Comparison of ENCODE assay signal across 24 cellular contexts in the genomic region with DNA sequence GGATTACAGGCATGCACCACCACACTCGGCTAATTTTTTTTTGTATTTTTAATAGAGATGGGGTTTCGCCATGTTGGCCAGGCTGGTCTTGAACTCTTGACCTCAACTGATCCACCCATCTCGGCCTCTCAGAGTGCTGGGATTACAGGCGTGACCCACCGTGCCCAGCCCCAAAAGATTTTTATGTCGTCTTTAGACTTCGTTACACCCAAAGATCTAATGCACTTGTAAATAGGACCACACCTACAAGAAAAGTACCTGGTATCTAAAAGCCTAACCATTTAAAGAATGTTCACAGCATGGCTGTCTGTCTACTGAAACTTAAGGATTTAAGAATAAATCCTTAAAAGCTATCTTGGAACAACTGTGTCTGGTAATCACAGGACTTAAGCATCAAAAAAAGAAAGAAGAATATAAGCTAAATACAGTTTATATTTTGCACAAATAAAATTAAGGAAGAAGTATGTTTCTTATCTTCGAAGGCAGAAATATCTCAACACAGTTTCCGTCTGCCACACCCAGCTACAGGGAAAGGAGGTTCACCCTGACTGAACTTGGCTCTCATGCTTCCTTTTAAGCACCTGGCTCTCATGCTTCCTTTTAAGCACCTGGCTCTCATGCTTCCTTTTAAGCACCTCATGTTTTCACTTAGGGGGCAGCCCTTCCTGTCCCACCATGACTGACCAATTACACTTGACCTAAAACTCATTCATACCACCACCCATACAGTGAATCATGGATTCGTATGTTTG.
DNase-seq lines count a peak whose midpoint lies in the region; ATAC-seq, FAIRE-seq and TF ChIP-seq lines count a peak whose summit lies in the region.
"Had no signal": no experiment of that assay in that cellular context is flagged by ENCODE, and none has a peak within 500 bp of the region (broad histone marks: within the 10 kb centered on the region; RNA-seq: fewer than 3 reads in every experiment).

No MANE protein-coding gene starts in this region.

- peaks cover 8% of the 10 kb centered on the region for H3K36me3 Mint-ChIP-seq in IgD-negative memory B cell
- H3K36me3 Mint-ChIP-seq: natural killer cell treated with Interleukin-12 subunit alpha and Interleukin-12 subunit beta and Interleukin-15 and Interleukin-18, amount 100 ng/mL, for 72 hours had no signal

- no peaks in the 10 kb centered on the region for H3K9me3 Mint-ChIP-seq in IgD-negative memory B cell
- H3K9me3 Mint-ChIP-seq: activated naive CD8-positive, alpha-beta T cell treated with anti-CD3 and anti-CD28 coated beads for 36 hours; central memory CD8-positive, alpha-beta T cell; natural killer cell treated with Interleukin-12 subunit alpha and Interleukin-12 subunit beta and Interleukin-15 and Interleukin-18, amount 100 ng/mL, for 72 hours; stimulated activated naive CD8-positive, alpha-beta T cell treated with anti-CD3 and anti-CD28 coated beads, Interleukin-15, Interleukin-2, amounts not matched to agents 100 ng/mL and 50 ng/mL, for 24 hours had no signal

- no peak overlapping the region for H3K4me2 ChIP-seq in A549
- peak overlapping the region; percentile 37; the same call in 1 of the 2 replicates for H3K4me2 ChIP-seq in GM12878 (ENCODE audit: control insufficient read depth, insufficient read depth)
- H3K4me2 ChIP-seq: BLaER1 had no signal

- intact Hi-C loops in GM12878 (cut with micrococcal nuclease; ENCODE audit: unreplicated experiment) (loop anchor here (10.0 kb wide), 1 partner anchor 209 kb away; no protein-coding TSS in a partner anchor), mucosa of descending colon (cut with DNase I, micrococcal nuclease) (no loop called here)

- no TSS peak for BruUV-seq in GM12878 (replicated peaks; lab: Mats Ljungman, UMichigan)

- H3K36me3 ChIP-seq in GM12878 (ENCODE audit: control insufficient read depth in 2 of 2, insufficient read depth in 2 of 2, low read length in 1 of 2): peaks cover 4 to 5% of the 10 kb centered on the region in 2 experiments; a peak in 3 of 4 replicates
- H3K36me3 ChIP-seq in mucosa of descending colon (ENCODE audit: low read depth): no peaks in the 10 kb centered on the region
- H3K36me3 ChIP-seq: ovary had no signal

- TF ChIP-seq EP300 in A549 (IDR thresholded peaks at IDR 0.05) (no peak), GM12878 (IDR thresholded peaks at IDR 0.05; ENCODE audit: borderline replicate concordance in 1 of 2, control insufficient read depth in 1 of 2, low read depth in 2 of 2, low read length in 2 of 2) (no peak)

- H3K9me3 ChIP-seq in A549: no peaks in the 10 kb centered on the region
- H3K9me3 ChIP-seq in GM12878 (replicated peaks; ENCODE audit: control insufficient read depth, insufficient read depth, low read length): no peaks in the 10 kb centered on the region
- no peaks in the 10 kb centered on the region for H3K9me3 ChIP-seq in mucosa of descending colon
- H3K9me3 ChIP-seq: ovary, tibial nerve had no signal

- ATAC-seq in A549: no peak
- no peak for ATAC-seq in GM12878
- ATAC-seq in mucosa of descending colon: peak; percentile 96
- ATAC-seq: activated CD8-positive, alpha-beta memory T cell treated with anti-CD3 and anti-CD28 coated beads, Interleukin-2, amount 10 ng/mL, durations not matched to agents 7 days and 5 days; natural killer cell treated with Interleukin-12 subunit alpha and Interleukin-12 subunit beta and Interleukin-15 and Interleukin-18, amount 100 ng/mL, for 72 hours; right cardiac atrium had no signal

- DNase-seq in A549 (ENCODE audit: low read depth in 1 of 2, low spot score in 1 of 2): no peak
- no peak for DNase-seq in GM12878 (ENCODE audit: low read depth, low spot score)
- DNase-seq in mucosa of descending colon: peak in 1 of 3 donors; percentile 59
- DNase-seq in iPS-NIHi7 (ENCODE audit: extremely low spot score): no peak
- no peak for DNase-seq in C1 segment of cervical spinal cord (lab: John Stamatoyannopoulos, UW)
- DNase-seq in HTR-8/SVneo (ENCODE audit: insufficient read length, low spot score): no peak
- DNase-seq in SHP77 treated with DMSO at 0.1 percent for 48 hours (lab: John Stamatoyannopoulos, UW): no peak
- DNase-seq: activated CD8-positive, alpha-beta memory T cell treated with anti-CD3 and anti-CD28 coated beads, Interleukin-2, amount 10 ng/mL, durations not matched to agents 7 days and 5 days; activated naive CD8-positive, alpha-beta T cell treated with anti-CD3 and anti-CD28 coated beads for 36 hours; H7; KG1; NCI-H187; NCI-H748 treated with DMSO at 0.1 percent for 48 hours; ovary; right cardiac atrium; T-helper 9 cell had no signal

- H3K4me3 Mint-ChIP-seq in IgD-negative memory B cell: peak overlapping the region in 3 of 4 donors; percentile 19 to 82 (median 78)
- H3K4me3 Mint-ChIP-seq: activated CD8-positive, alpha-beta memory T cell treated with anti-CD3 and anti-CD28 coated beads, Interleukin-2, amount 10 ng/mL, durations not matched to agents 7 days and 5 days; activated naive CD8-positive, alpha-beta T cell treated with anti-CD3 and anti-CD28 coated beads for 36 hours; central memory CD8-positive, alpha-beta T cell; natural killer cell treated with Interleukin-12 subunit alpha and Interleukin-12 subunit beta and Interleukin-15 and Interleukin-18, amount 100 ng/mL, for 72 hours; stimulated activated naive CD8-positive, alpha-beta T cell treated with anti-CD3 and anti-CD28 coated beads, Interleukin-15, Interleukin-2, amounts not matched to agents 100 ng/mL and 50 ng/mL, for 24 hours had no signal

- RAD21 ChIA-PET in GM12878 (lab: Charles Lee; ENCODE audit: unreplicated experiment): no interaction called here

- H3K79me2 ChIP-seq in GM12878 (ENCODE audit: control insufficient read depth, insufficient read depth, low read length): no peaks in the 10 kb centered on the region

- no peak overlapping the region for H3K4me3 ChIP-seq in A549
- H3K4me3 ChIP-seq in GM12878: no peak overlapping the region
- no peak overlapping the region for H3K4me3 ChIP-seq in mucosa of descending colon
- H3K4me3 ChIP-seq: BLaER1, ovary, tibial nerve had no signal

- SMC1A ChIA-PET in GM12878 (lab: Charles Lee; ENCODE audit: uncharacterized antibody, unreplicated experiment): interaction anchor here (1.5 kb wide), 1 partner anchor 15 kb away, joined by 3 read pairs; no protein-coding TSS in a partner anchor

- POLR2A ChIA-PET in A549 (lab: Yijun Ruan, JAX) (no interaction called here), GM12878 (lab: Charles Lee) (no interaction called here)

- no peaks in the 10 kb centered on the region for H4K20me1 ChIP-seq in GM12878 (ENCODE audit: control insufficient read depth, insufficient read depth)

- H3K4me1 Mint-ChIP-seq in IgD-negative memory B cell: peaks cover 48 to 54% (median 49%) of the 10 kb centered on the region in 3 donors

- peak; percentile 82 for FAIRE-seq in A549 (lab: Jason Lieb, UNC)
- no peak for FAIRE-seq in GM12878 (lab: Jason Lieb, UNC)
- no peak for FAIRE-seq in HTR-8/SVneo (lab: Jason Lieb, UNC)
- FAIRE-seq: A204.1, keratinocyte had no signal

- H3K27me3 ChIP-seq in GM12878 (replicated peaks in 1 of 2; ENCODE audit: control insufficient read depth in 2 of 2, insufficient read depth in 2 of 2, low read length in 1 of 2): no peaks in the 10 kb centered on the region
- H3K27me3 ChIP-seq: BLaER1, ovary, tibial nerve had no signal

- H3K4me1 ChIP-seq in A549 (no peaks in the 10 kb centered on the region), GM12878 (ENCODE audit: control insufficient read depth, insufficient read depth, low read length) (peaks cover 20% of the 10 kb centered on the region), mucosa of descending colon (ENCODE audit: low read depth) (peaks cover 3% of the 10 kb centered on the region)
- H3K4me1 ChIP-seq: BLaER1, tibial nerve had no signal

- H3K27ac Mint-ChIP-seq in IgD-negative memory B cell: peak overlapping the region; percentile 13 to 85 (median 72)
- H3K27ac Mint-ChIP-seq: activated CD8-positive, alpha-beta memory T cell treated with anti-CD3 and anti-CD28 coated beads, Interleukin-2, amount 10 ng/mL, durations not matched to agents 7 days and 5 days; activated naive CD8-positive, alpha-beta T cell treated with anti-CD3 and anti-CD28 coated beads for 36 hours; natural killer cell treated with Interleukin-12 subunit alpha and Interleukin-12 subunit beta and Interleukin-15 and Interleukin-18, amount 100 ng/mL, for 72 hours; stimulated activated naive CD8-positive, alpha-beta T cell treated with anti-CD3 and anti-CD28 coated beads, Interleukin-15, Interleukin-2, amounts not matched to agents 100 ng/mL and 50 ng/mL, for 24 hours had no signal

- H3K27ac ChIP-seq in A549 (no peak overlapping the region), GM12878 (ENCODE audit: control insufficient read depth, insufficient read depth) (no peak overlapping the region)
- H3K27ac ChIP-seq: BLaER1, ovary, tibial nerve had no signal

- no peak for TF ChIP-seq CTCF in A549 (IDR thresholded peaks at IDR 0.05)
- TF ChIP-seq CTCF in GM12878 (IDR thresholded peaks at IDR 0.05 in 2 of 3, conservative IDR thresholded peaks at IDR 0.05 in 1 of 3; ENCODE audit: control insufficient read depth in 2 of 3, extremely low read depth in 1 of 3, insufficient read depth in 1 of 3, low read depth in 3 of 3, low read length in 3 of 3): no peak
- no peak for TF ChIP-seq CTCF in mucosa of descending colon (IDR thresholded peaks at IDR 0.05)

- no peaks in the 10 kb centered on the region for H3K27me3 Mint-ChIP-seq in IgD-negative memory B cell
- H3K27me3 Mint-ChIP-seq: activated CD8-positive, alpha-beta memory T cell treated with anti-CD3 and anti-CD28 coated beads, Interleukin-2, amount 10 ng/mL, durations not matched to agents 7 days and 5 days; activated naive CD8-positive, alpha-beta T cell treated with anti-CD3 and anti-CD28 coated beads for 36 hours; central memory CD8-positive, alpha-beta T cell; natural killer cell treated with Interleukin-12 subunit alpha and Interleukin-12 subunit beta and Interleukin-15 and Interleukin-18, amount 100 ng/mL, for 72 hours; stimulated activated naive CD8-positive, alpha-beta T cell treated with anti-CD3 and anti-CD28 coated beads, Interleukin-15, Interleukin-2, amounts not matched to agents 100 ng/mL and 50 ng/mL, for 24 hours had no signal

- no peak overlapping the region for H3K9ac ChIP-seq in GM12878 (ENCODE audit: control insufficient read depth, insufficient read depth, low read length)
- H3K9ac ChIP-seq: BLaER1 had no signal

- CTCF ChIA-PET in A549 (lab: Yijun Ruan, JAX): no interaction called here
- CTCF ChIA-PET in GM12878 (lab: Yijun Ruan, JAX): interaction anchor here (0.8 to 1.4 kb wide), 2 partner anchors 870 kb away, joined by 3 read pairs; no protein-coding TSS in a partner anchor

- 93% methylated on average over 9 of the region's 10 CpGs for WGBS in A549 (ENCODE audit: missing lambda C conversion rate)
- WGBS in GM12878 (ENCODE audit: insufficient coverage, insufficient replicate concordance, low lambda C conversion rate, missing lambda C conversion rate): 54% methylated on average over 10 of the region's 10 CpGs

- in situ Hi-C loops in GM12878 (cut with MboI): loop anchor here (10.0 kb wide), 1 partner anchor 311 kb away; no protein-coding TSS in a partner anchor

- no peak for TF ChIP-seq RAD21 in A549 (conservative IDR thresholded peaks at IDR 0.05 in 1 of 2, IDR thresholded peaks at IDR 0.05 in 1 of 2)
- TF ChIP-seq RAD21 in GM12878 (IDR thresholded peaks at IDR 0.05; ENCODE audit: insufficient read depth, low read depth, low read length): no peak

- no peak overlapping the region for H2AFZ ChIP-seq in GM12878 (ENCODE audit: control insufficient read depth, low read depth, low read length)

- TF ChIP-seq POLR2A in A549 (IDR thresholded peaks at IDR 0.05; ENCODE audit: low read length): no peak
- no peak for TF ChIP-seq POLR2A in GM12878 (IDR thresholded peaks at IDR 0.05; ENCODE audit: low read depth, low read length)
